ENCODE assay signal across 8 cellular contexts in genomic region chr14:65019944-65020566, GRCh38. TPM values are rescaled to one million over a fixed set of nuclear protein-coding genes. Genes with fewer than 3 reads are reported as not detected.
DNase-seq lines count a peak whose midpoint lies in the region; ATAC-seq and TF ChIP-seq lines count a peak whose summit lies in the region.

No MANE protein-coding gene starts in this region.

- intact Hi-C loops in MCF 10A (cut with micrococcal nuclease): loop anchor here (1.0 kb wide), 1 partner anchor 34 kb away; the partner anchor contains the start of gene FNTB

- H3K4me1 Mint-ChIP-seq in MCF 10A (ENCODE audit: insufficient read depth, unreplicated experiment): no peaks in the 10 kb centered on the region
- H3K4me1 Mint-ChIP-seq in stimulated activated effector memory CD8-positive, alpha-beta T cell treated with anti-CD3 and anti-CD28 coated beads, Interleukin-12 subunit alpha, Interleukin-12 subunit beta, amount 100 ng/mL, for 72 hours: no peaks in the 10 kb centered on the region

- H3K27ac Mint-ChIP-seq in MCF 10A (ENCODE audit: low read depth, unreplicated experiment): no peak overlapping the region
- no peak overlapping the region for H3K27ac Mint-ChIP-seq in stimulated activated effector memory CD8-positive, alpha-beta T cell treated with anti-CD3 and anti-CD28 coated beads, Interleukin-12 subunit alpha, Interleukin-12 subunit beta, amount 100 ng/mL, for 72 hours

- H3K36me3 Mint-ChIP-seq in MCF 10A (ENCODE audit: insufficient read depth, unreplicated experiment): peaks cover 15% of the 10 kb centered on the region
- peaks cover 42% of the 10 kb centered on the region for H3K36me3 Mint-ChIP-seq in stimulated activated effector memory CD8-positive, alpha-beta T cell treated with anti-CD3 and anti-CD28 coated beads, Interleukin-12 subunit alpha, Interleukin-12 subunit beta, amount 100 ng/mL, for 72 hours

- ATAC-seq in stimulated activated effector memory CD8-positive, alpha-beta T cell treated with anti-CD3 and anti-CD28 coated beads, Interleukin-12 subunit alpha, Interleukin-12 subunit beta, amount 100 ng/mL, for 72 hours: peak; percentile 43
- ATAC-seq in HG03139 (IDR thresholded peaks at IDR 0.05; ENCODE audit: unreplicated experiment) (no peak), GM21515 (IDR thresholded peaks at IDR 0.05; ENCODE audit: unreplicated experiment) (no peak)

- H3K4me3 Mint-ChIP-seq in MCF 10A (ENCODE audit: unreplicated experiment): no peak overlapping the region
- no peak overlapping the region for H3K4me3 Mint-ChIP-seq in stimulated activated effector memory CD8-positive, alpha-beta T cell treated with anti-CD3 and anti-CD28 coated beads, Interleukin-12 subunit alpha, Interleukin-12 subunit beta, amount 100 ng/mL, for 72 hours

- H3K9me3 Mint-ChIP-seq in MCF 10A (ENCODE audit: unreplicated experiment): no peaks in the 10 kb centered on the region
- H3K9me3 Mint-ChIP-seq in stimulated activated effector memory CD8-positive, alpha-beta T cell treated with anti-CD3 and anti-CD28 coated beads, Interleukin-12 subunit alpha, Interleukin-12 subunit beta, amount 100 ng/mL, for 72 hours: no peaks in the 10 kb centered on the region

- no peaks in the 10 kb centered on the region for H3K9me3 ChIP-seq in HAP-1

- POLR2A ChIA-PET in MCF 10A (lab: Yijun Ruan, JAX): interaction anchor here (0.6 to 2.3 kb wide), 5 partner anchors 14 to 83 kb away, joined by 3 to 13 read pairs (median 5); partner anchors contain the start of genes FNTB and MAX

- no peaks in the 10 kb centered on the region for H3K27me3 Mint-ChIP-seq in MCF 10A (ENCODE audit: insufficient read depth, unreplicated experiment)

- no TSS peak for BruUV-seq in MCF 10A (replicated peaks; lab: Mats Ljungman, UMichigan)

- CTCF ChIA-PET in MCF 10A (lab: Yijun Ruan, JAX): interaction anchor here (0.5 to 3.2 kb wide), 18 partner anchors 10 to 775 kb away, joined by 3 to 25 read pairs (median 4); partner anchors contain the start of gene FNTB

- TF ChIP-seq CTCF in MCF 10A (IDR thresholded peaks at IDR 0.05; ENCODE audit: unreplicated experiment): peak; percentile 52

- no peaks in the 10 kb centered on the region for H3K4me1 ChIP-seq in HAP-1

- in situ Hi-C loops in HAP-1 (cut with MboI; ENCODE audit: low sequenced_read_pairs): no loop called here

- H3K36me3 ChIP-seq in HAP-1 (replicated peaks): peaks cover 13% of the 10 kb centered on the region

- no peaks in the 10 kb centered on the region for H3K27me3 ChIP-seq in HAP-1 (ENCODE audit: low read depth)

- H3K4me3 ChIP-seq in HAP-1: no peak overlapping the region

- peak; percentile 70 for DNase-seq in DMS153 (lab: John Stamatoyannopoulos, UW)
- DNase-seq in HAP-1 (ENCODE audit: low spot score in 2 of 2): peak; percentile 59 to 88
- DNase-seq in NCI-H748 treated with DMSO at 0.1 percent for 48 hours (lab: John Stamatoyannopoulos, UW): peak; percentile 69
- peak; percentile 51 for DNase-seq in MCF 10A (ENCODE audit: unreplicated experiment)
- peak; percentile 87 for DNase-seq in inferior parietal cortex (ENCODE audit: extremely low spot score)
- DNase-seq in stimulated activated effector memory CD8-positive, alpha-beta T cell treated with anti-CD3 and anti-CD28 coated beads, Interleukin-12 subunit alpha, Interleukin-12 subunit beta, amount 100 ng/mL, for 72 hours (ENCODE audit: low spot score in 2 of 2): no peak

RNA-seq across cellular contexts. Expression of gene FNTB, which starts 33.4 kb away (rescaled TPM):
- total RNA-seq in MCF 10A (2022): 12.2 and 13.1 TPM in 2 replicates

RNA-seq across cellular contexts. Expression of gene RAB15, which starts 47.9 kb away (rescaled TPM):
- 0.28 and 0.66 TPM in 2 replicates for total RNA-seq in MCF 10A (2022)

Comparison
In these comparisons a context has a peak if more than half of its experiments do, and no peak if none do; other contexts are left out.
1. DNase-seq: peak in DMS153 (single experiment), HAP-1 (2 of 2), NCI-H748 treated with DMSO at 0.1 percent for 48 hours (single experiment), MCF 10A (single experiment) and inferior parietal cortex (single experiment); none in stimulated activated effector memory CD8-positive, alpha-beta T cell treated with anti-CD3 and anti-CD28 coated beads, Interleukin-12 subunit alpha, Interleukin-12 subunit beta, amount 100 ng/mL, for 72 hours (0 of 2).